Comparison of ENCODE assay signal across 8 cellular contexts in the genomic region with DNA sequence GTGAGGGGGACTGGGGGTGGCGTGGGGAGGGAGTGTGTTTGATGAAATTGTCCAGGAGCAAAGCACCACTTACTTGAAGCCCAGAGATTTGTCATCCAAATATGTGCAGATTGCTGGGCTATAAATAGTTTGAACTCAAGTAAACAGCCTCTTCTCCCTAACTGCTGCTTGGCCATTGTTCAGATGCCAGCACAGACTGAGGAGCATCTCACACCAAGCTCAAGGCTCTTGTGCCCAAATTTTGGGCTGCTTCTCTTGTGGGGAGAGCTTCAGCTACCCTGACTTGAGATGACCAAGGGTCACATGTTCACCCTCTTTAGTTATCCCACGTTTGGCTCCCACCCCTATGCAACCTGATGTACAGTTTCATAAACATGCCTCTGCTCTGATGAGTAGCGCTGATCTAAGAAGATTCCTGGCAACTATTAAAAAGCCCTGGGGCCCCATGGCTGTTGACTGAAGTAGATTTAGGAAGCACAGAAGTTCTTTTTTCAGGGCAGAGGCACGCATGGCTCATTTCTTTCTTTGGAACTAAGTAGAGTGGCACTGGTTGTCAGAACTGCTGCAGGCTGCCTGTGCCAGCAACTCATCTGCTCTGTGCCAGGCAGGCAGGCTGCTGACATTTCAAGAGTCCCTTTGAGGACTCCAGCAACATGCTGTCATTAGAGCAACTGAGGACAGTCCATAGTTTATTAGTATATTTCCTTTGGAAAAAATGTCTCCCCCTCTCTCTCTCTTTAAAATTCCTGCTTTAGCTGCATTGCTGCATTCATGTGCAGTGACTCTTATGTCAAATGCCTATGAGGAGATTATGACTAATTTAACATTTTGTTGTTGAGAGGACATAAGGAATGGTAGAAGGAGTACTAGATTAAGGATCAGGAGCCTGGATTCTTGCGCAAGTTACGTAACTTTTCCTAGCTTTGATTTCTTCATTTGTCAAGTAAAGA. TPM values are rescaled to one million over a fixed set of nuclear protein-coding genes. Genes with fewer than 3 reads are reported as not detected.
DNase-seq lines count a peak whose midpoint lies in the region; ATAC-seq and TF ChIP-seq lines count a peak whose summit lies in the region.

No MANE protein-coding gene starts in this region.

- H3K36me3 ChIP-seq in heart right ventricle: no peaks in the 10 kb centered on the region
- H3K36me3 ChIP-seq in gastrocnemius medialis: no peaks in the 10 kb centered on the region

- H3K4me3 Mint-ChIP-seq in immature natural killer cell: no peak overlapping the region

- in situ Hi-C loops in gastrocnemius medialis (cut with MboI; ENCODE audit: low sequenced_read_pairs in 4 of 4): no loop called here

- intact Hi-C loops in heart right ventricle (cut with DNase I): loop anchor here in 1 of 10 donors (5.0 kb wide), 1 partner anchor 41 kb away; no protein-coding TSS in a partner anchor
- intact Hi-C loops in gastrocnemius medialis (cut with DNase I; ENCODE audit: low total_unique reads): no loop called here

- peak; percentile 93 for DNase-seq in EL
- DNase-seq in heart right ventricle: peak; percentile 53 to 64
- DNase-seq in gastrocnemius medialis: peak; percentile 73 to 85
- DNase-seq in SIG-M5 treated with dmso at 0.1 percent for 504 hours (lab: John Stamatoyannopoulos, UW; ENCODE audit: unreplicated experiment): no peak
- no peak for DNase-seq in immature natural killer cell
- DNase-seq in NCI-H1105 treated with DMSO at 0.1 percent for 48 hours (lab: John Stamatoyannopoulos, UW): no peak

- H3K9me3 Mint-ChIP-seq in immature natural killer cell: no peaks in the 10 kb centered on the region

- H3K9me3 ChIP-seq in heart right ventricle (no peaks in the 10 kb centered on the region), gastrocnemius medialis (no peaks in the 10 kb centered on the region)

- WGBS in heart right ventricle, 2 donors: 32 to 34% methylated on average over 6 of the region's 6 CpGs

- peak; percentile 79 to 95 (median 90) for ATAC-seq in heart right ventricle
- ATAC-seq in gastrocnemius medialis: peak; percentile 85 to 89
- no peak for ATAC-seq in HG03108 (IDR thresholded peaks at IDR 0.05; ENCODE audit: unreplicated experiment)

- H3K4me1 ChIP-seq in heart right ventricle (peaks cover 6 to 70% (median 43%) of the 10 kb centered on the region in 9 donors), gastrocnemius medialis (peaks cover 46 to 60% of the 10 kb centered on the region in 2 donors)

- peak in 1 of 2 donors; percentile 65 for TF ChIP-seq POLR2A in gastrocnemius medialis (IDR thresholded peaks at IDR 0.05)

- H3K27me3 Mint-ChIP-seq in immature natural killer cell (ENCODE audit: low read depth in 3 of 3): peaks cover 0 to 5% (median 0%) of the 10 kb centered on the region in 3 donors

- peak overlapping the region in 1 of 6 donors; percentile 45 for H3K27ac Mint-ChIP-seq in immature natural killer cell

- H3K4me3 ChIP-seq in WI38 (ENCODE audit: low read depth, low read length): peak overlapping the region; percentile 47
- peak overlapping the region in 3 of 10 donors; percentile 7 to 10 (median 10) for H3K4me3 ChIP-seq in heart right ventricle
- peak overlapping the region; percentile 4 to 24 (median 16) for H3K4me3 ChIP-seq in gastrocnemius medialis

- H3K27me3 ChIP-seq in heart right ventricle: no peaks in the 10 kb centered on the region
- no peaks in the 10 kb centered on the region for H3K27me3 ChIP-seq in gastrocnemius medialis

- TF ChIP-seq CTCF in WI38 (IDR thresholded peaks at IDR 0.05; ENCODE audit: low read depth, low read length) (no peak), heart right ventricle (IDR thresholded peaks at IDR 0.05) (no peak), gastrocnemius medialis (IDR thresholded peaks at IDR 0.05 in 4 of 5, conservative IDR thresholded peaks at IDR 0.05 in 1 of 5) (no peak)

- H3K27ac ChIP-seq in heart right ventricle (peak overlapping the region; percentile 83 to 93 (median 88)), gastrocnemius medialis (peak overlapping the region; percentile 89 to 98 (median 94))

- H3K36me3 Mint-ChIP-seq in immature natural killer cell: no peaks in the 10 kb centered on the region

- H3K4me1 Mint-ChIP-seq in immature natural killer cell: peaks cover 25 to 36% of the 10 kb centered on the region in 2 donors

RNA-seq across cellular contexts. Expression of a gene that starts 9.6 kb away (rescaled TPM):
- total RNA-seq in heart right ventricle (100 to 1,000 TPM; 155 to 342 (median 231) TPM), gastrocnemius medialis (100 to 1,000 TPM in 2 of 4 donors, 10 to 100 TPM in 2; 72.9 to 153 (median 100) TPM)
- polyA plus RNA-seq in heart right ventricle (100 to 1,000 TPM; 180 to 196 TPM), immature natural killer cell (1 to 10 TPM; 1.6 to 2.6 (median 1.8) TPM)

RNA-seq across cellular contexts. Expression of a gene that starts 51.0 kb away (rescaled TPM):
- 100 to 1,000 TPM in 3 of 10 donors, 10 to 100 TPM in 7; 75.9 to 116 (median 98.7) TPM for total RNA-seq in heart right ventricle
- polyA plus RNA-seq in heart right ventricle: 10 to 100 TPM; 38.9 to 45.9 TPM
- 100 to 1,000 TPM in 3 of 4 donors, 10 to 100 TPM in 1; 93.3 to 174 (median 139) TPM for total RNA-seq in gastrocnemius medialis
- 100 to 1,000 TPM; 180 to 266 (median 215) TPM for polyA plus RNA-seq in immature natural killer cell

Comparison
In these comparisons a context has a peak if more than half of its experiments do, and no peak if none do; other contexts are left out.
1. DNase-seq: peak in EL (single experiment), heart right ventricle (2 of 2) and gastrocnemius medialis (2 of 2); none in SIG-M5 treated with dmso at 0.1 percent for 504 hours (single experiment), immature natural killer cell (0 of 3) and NCI-H1105 treated with DMSO at 0.1 percent for 48 hours (single experiment).